Comparison of ENCODE assay signal across 1 cellular context in the genomic region with DNA sequence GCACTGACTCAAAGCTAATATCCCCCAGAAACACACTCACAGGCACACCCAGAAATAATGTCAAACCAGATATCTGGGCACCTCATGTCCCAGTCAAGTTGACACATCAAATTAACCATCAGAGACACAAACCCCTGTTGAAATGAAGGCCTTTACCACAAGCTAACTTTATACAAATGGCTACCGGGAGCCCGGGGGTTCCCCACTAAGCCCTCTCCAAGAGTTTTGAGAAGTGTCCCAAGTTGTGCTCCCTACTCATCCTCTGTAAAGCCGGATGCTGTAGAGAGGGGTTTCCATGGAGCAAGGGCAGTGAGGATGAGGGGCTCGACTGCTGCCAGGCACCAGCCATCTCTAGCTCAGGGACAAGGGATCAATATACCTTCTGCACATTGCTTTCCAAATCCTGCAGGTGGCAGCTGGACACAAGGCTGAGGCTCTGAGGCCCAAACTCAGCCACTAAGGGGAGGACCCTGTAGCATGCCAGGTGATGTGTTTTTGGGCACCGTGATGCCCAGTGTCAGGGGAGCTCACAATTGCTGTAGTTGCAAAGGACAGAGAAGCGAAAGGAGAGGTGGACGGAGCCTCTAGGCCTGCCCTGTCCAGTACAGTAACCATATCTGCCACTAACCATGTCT.
TF ChIP-seq lines count a peak whose summit lies in the region.

No MANE protein-coding gene starts in this region.

TF ChIP-seq in A549, 52 proteins besides CTCF, POLR2A, EP300 and RAD21 (continued from another document):
- TF ChIP-seq, protein P1, sequence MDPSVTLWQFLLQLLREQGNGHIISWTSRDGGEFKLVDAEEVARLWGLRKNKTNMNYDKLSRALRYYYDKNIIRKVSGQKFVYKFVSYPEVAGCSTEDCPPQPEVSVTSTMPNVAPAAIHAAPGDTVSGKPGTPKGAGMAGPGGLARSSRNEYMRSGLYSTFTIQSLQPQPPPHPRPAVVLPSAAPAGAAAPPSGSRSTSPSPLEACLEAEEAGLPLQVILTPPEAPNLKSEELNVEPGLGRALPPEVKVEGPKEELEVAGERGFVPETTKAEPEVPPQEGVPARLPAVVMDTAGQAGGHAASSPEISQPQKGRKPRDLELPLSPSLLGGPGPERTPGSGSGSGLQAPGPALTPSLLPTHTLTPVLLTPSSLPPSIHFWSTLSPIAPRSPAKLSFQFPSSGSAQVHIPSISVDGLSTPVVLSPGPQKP (IDR thresholded peaks at IDR 0.05; ENCODE audit: low read depth, low read length): no peak
- TF ChIP-seq ZFP36 (IDR thresholded peaks at IDR 0.05; ENCODE audit: borderline replicate concordance, partially characterized antibody) (no peak), JUNB (IDR thresholded peaks at IDR 0.05) (no peak)
TF ChIP-seq in A549: peak in this region for 0.
